ENCODE assay signal across 1 cellular context in the genomic region with DNA sequence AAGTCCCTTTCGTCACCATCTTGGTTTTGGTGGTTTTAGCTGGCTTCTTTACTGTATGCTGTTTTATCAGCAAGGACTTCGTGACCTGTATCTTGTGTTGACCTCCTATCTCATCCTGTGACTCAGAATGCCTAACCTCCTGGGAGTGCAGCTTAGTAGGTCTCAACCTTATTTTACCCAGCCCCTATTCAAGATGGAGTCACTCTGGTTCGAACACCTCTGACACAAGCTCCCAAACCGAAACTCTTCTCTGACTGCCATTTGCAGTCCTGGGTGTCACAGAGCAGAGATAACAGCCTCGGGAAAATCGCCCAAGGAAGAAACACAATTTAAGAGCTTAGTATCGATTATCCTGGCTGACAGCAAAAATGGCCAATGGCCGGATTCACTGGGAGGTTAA.
TF ChIP-seq lines count a peak whose summit lies in the region.

No MANE protein-coding gene starts in this region.

TF ChIP-seq in K562, 482 proteins besides CTCF, POLR2A, EP300 and RAD21 (continued from another document and continues in another):
- TF ChIP-seq, protein P1, sequence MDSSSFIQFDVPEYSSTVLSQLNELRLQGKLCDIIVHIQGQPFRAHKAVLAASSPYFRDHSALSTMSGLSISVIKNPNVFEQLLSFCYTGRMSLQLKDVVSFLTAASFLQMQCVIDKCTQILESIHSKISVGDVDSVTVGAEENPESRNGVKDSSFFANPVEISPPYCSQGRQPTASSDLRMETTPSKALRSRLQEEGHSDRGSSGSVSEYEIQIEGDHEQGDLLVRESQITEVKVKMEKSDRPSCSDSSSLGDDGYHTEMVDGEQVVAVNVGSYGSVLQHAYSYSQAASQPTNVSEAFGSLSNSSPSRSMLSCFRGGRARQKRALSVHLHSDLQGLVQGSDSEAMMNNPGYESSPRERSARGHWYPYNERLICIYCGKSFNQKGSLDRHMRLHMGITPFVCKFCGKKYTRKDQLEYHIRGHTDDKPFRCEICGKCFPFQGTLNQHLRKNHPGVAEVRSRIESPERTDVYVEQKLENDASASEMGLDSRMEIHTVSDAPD (CRISPR knock-in tag; IDR thresholded peaks at IDR 0.05): no peak
- TF ChIP-seq, protein P2, sequence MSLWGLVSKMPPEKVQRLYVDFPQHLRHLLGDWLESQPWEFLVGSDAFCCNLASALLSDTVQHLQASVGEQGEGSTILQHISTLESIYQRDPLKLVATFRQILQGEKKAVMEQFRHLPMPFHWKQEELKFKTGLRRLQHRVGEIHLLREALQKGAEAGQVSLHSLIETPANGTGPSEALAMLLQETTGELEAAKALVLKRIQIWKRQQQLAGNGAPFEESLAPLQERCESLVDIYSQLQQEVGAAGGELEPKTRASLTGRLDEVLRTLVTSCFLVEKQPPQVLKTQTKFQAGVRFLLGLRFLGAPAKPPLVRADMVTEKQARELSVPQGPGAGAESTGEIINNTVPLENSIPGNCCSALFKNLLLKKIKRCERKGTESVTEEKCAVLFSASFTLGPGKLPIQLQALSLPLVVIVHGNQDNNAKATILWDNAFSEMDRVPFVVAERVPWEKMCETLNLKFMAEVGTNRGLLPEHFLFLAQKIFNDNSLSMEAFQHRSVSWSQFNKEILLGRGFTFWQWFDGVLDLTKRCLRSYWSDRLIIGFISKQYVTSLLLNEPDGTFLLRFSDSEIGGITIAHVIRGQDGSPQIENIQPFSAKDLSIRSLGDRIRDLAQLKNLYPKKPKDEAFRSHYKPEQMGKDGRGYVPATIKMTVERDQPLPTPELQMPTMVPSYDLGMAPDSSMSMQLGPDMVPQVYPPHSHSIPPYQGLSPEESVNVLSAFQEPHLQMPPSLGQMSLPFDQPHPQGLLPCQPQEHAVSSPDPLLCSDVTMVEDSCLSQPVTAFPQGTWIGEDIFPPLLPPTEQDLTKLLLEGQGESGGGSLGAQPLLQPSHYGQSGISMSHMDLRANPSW (CRISPR knock-in tag; IDR thresholded peaks at IDR 0.05): no peak
- no peak for TF ChIP-seq ARNT (IDR thresholded peaks at IDR 0.05)
- TF ChIP-seq STAT5A (IDR thresholded peaks at IDR 0.05; ENCODE audit: borderline replicate concordance, low read length): no peak
- TF ChIP-seq MAZ (CRISPR knock-in tag; conservative IDR thresholded peaks at IDR 0.05 in 1 of 2, IDR thresholded peaks at IDR 0.05 in 1 of 2): no peak
- no peak for TF ChIP-seq COPS2 (conservative IDR thresholded peaks at IDR 0.05)
- TF ChIP-seq, protein P3, sequence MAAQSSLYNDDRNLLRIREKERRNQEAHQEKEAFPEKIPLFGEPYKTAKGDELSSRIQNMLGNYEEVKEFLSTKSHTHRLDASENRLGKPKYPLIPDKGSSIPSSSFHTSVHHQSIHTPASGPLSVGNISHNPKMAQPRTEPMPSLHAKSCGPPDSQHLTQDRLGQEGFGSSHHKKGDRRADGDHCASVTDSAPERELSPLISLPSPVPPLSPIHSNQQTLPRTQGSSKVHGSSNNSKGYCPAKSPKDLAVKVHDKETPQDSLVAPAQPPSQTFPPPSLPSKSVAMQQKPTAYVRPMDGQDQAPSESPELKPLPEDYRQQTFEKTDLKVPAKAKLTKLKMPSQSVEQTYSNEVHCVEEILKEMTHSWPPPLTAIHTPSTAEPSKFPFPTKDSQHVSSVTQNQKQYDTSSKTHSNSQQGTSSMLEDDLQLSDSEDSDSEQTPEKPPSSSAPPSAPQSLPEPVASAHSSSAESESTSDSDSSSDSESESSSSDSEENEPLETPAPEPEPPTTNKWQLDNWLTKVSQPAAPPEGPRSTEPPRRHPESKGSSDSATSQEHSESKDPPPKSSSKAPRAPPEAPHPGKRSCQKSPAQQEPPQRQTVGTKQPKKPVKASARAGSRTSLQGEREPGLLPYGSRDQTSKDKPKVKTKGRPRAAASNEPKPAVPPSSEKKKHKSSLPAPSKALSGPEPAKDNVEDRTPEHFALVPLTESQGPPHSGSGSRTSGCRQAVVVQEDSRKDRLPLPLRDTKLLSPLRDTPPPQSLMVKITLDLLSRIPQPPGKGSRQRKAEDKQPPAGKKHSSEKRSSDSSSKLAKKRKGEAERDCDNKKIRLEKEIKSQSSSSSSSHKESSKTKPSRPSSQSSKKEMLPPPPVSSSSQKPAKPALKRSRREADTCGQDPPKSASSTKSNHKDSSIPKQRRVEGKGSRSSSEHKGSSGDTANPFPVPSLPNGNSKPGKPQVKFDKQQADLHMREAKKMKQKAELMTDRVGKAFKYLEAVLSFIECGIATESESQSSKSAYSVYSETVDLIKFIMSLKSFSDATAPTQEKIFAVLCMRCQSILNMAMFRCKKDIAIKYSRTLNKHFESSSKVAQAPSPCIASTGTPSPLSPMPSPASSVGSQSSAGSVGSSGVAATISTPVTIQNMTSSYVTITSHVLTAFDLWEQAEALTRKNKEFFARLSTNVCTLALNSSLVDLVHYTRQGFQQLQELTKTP (IDR thresholded peaks at IDR 0.05; ENCODE audit: low read depth in 1 of 2, partially characterized antibody in 2 of 2): no peak
- TF ChIP-seq PYGO2 (tag; IDR thresholded peaks at IDR 0.05): peak; percentile 67; the same call in 1 of the 2 replicates
- TF ChIP-seq, protein P4, sequence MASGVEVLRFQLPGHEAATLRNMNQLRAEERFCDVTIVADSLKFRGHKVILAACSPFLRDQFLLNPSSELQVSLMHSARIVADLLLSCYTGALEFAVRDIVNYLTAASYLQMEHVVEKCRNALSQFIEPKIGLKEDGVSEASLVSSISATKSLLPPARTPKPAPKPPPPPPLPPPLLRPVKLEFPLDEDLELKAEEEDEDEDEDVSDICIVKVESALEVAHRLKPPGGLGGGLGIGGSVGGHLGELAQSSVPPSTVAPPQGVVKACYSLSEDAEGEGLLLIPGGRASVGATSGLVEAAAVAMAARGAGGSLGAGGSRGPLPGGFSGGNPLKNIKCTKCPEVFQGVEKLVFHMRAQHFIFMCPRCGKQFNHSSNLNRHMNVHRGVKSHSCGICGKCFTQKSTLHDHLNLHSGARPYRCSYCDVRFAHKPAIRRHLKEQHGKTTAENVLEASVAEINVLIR (CRISPR knock-in tag; IDR thresholded peaks at IDR 0.05): no peak
- TF ChIP-seq ZC3H11A (IDR thresholded peaks at IDR 0.05; ENCODE audit: low read depth, low read length): no peak
- no peak for TF ChIP-seq NCOA6 (IDR thresholded peaks at IDR 0.05)
- TF ChIP-seq SIX5 (IDR thresholded peaks at IDR 0.05; ENCODE audit: borderline replicate concordance in 1 of 2, insufficient read depth in 1 of 2, low read depth in 1 of 2, low read length in 2 of 2): no peak
- TF ChIP-seq NR2C1 (IDR thresholded peaks at IDR 0.05): no peak
- TF ChIP-seq NR2C1 (tag; IDR thresholded peaks at IDR 0.05): peak; percentile 76
- TF ChIP-seq ZNF77 (CRISPR knock-in tag; IDR thresholded peaks at IDR 0.05): no peak
- peak; percentile 83; the same call in 1 of the 2 replicates for TF ChIP-seq ZNF584 (CRISPR knock-in tag; IDR thresholded peaks at IDR 0.05; ENCODE audit: low read depth)
- no peak for TF ChIP-seq MYBL2 (IDR thresholded peaks at IDR 0.05; ENCODE audit: low read depth)
- TF ChIP-seq MYBL2 (CRISPR knock-in tag; IDR thresholded peaks at IDR 0.05; ENCODE audit: borderline replicate concordance): no peak
- TF ChIP-seq BRD4 (IDR thresholded peaks at IDR 0.05): no peak
- TF ChIP-seq ZBED1 (IDR thresholded peaks at IDR 0.05): no peak
- no peak for TF ChIP-seq RBM14 (IDR thresholded peaks at IDR 0.05; ENCODE audit: borderline replicate concordance, insufficient read depth, low read depth, low read length)
- TF ChIP-seq, protein P5, sequence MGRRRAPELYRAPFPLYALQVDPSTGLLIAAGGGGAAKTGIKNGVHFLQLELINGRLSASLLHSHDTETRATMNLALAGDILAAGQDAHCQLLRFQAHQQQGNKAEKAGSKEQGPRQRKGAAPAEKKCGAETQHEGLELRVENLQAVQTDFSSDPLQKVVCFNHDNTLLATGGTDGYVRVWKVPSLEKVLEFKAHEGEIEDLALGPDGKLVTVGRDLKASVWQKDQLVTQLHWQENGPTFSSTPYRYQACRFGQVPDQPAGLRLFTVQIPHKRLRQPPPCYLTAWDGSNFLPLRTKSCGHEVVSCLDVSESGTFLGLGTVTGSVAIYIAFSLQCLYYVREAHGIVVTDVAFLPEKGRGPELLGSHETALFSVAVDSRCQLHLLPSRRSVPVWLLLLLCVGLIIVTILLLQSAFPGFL (CRISPR knock-in tag; IDR thresholded peaks at IDR 0.05): no peak
- TF ChIP-seq, protein P6, sequence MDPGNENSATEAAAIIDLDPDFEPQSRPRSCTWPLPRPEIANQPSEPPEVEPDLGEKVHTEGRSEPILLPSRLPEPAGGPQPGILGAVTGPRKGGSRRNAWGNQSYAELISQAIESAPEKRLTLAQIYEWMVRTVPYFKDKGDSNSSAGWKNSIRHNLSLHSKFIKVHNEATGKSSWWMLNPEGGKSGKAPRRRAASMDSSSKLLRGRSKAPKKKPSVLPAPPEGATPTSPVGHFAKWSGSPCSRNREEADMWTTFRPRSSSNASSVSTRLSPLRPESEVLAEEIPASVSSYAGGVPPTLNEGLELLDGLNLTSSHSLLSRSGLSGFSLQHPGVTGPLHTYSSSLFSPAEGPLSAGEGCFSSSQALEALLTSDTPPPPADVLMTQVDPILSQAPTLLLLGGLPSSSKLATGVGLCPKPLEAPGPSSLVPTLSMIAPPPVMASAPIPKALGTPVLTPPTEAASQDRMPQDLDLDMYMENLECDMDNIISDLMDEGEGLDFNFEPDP (CRISPR knock-in tag; IDR thresholded peaks at IDR 0.05): no peak
- no peak for TF ChIP-seq ZC3H4 (CRISPR knock-in tag; IDR thresholded peaks at IDR 0.05; ENCODE audit: borderline replicate concordance)
- TF ChIP-seq CXXC5 (CRISPR knock-in tag; IDR thresholded peaks at IDR 0.05): no peak
- TF ChIP-seq, protein P7, sequence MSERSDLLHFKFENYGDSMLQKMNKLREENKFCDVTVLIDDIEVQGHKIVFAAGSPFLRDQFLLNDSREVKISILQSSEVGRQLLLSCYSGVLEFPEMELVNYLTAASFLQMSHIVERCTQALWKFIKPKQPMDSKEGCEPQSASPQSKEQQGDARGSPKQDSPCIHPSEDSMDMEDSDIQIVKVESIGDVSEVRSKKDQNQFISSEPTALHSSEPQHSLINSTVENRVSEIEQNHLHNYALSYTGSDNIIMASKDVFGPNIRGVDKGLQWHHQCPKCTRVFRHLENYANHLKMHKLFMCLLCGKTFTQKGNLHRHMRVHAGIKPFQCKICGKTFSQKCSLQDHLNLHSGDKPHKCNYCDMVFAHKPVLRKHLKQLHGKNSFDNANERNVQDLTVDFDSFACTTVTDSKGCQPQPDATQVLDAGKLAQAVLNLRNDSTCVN (CRISPR knock-in tag; IDR thresholded peaks at IDR 0.05): no peak
- TF ChIP-seq ETV1 (tag; conservative IDR thresholded peaks at IDR 0.05; ENCODE audit: low read depth): 0 out of 2 replicates have a peak, but pooled peaks have one; percentile 21
- TF ChIP-seq, protein P8, sequence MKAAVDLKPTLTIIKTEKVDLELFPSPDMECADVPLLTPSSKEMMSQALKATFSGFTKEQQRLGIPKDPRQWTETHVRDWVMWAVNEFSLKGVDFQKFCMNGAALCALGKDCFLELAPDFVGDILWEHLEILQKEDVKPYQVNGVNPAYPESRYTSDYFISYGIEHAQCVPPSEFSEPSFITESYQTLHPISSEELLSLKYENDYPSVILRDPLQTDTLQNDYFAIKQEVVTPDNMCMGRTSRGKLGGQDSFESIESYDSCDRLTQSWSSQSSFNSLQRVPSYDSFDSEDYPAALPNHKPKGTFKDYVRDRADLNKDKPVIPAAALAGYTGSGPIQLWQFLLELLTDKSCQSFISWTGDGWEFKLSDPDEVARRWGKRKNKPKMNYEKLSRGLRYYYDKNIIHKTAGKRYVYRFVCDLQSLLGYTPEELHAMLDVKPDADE (conservative IDR thresholded peaks at IDR 0.05; ENCODE audit: control insufficient read depth, low read depth, low read length): no peak
- TF ChIP-seq ZNF41 (CRISPR knock-in tag; conservative IDR thresholded peaks at IDR 0.05): no peak; the same call in 1 of the 2 replicates
- no peak for TF ChIP-seq TARDBP (IDR thresholded peaks at IDR 0.05)
- no peak for TF ChIP-seq CHCHD3 (CRISPR knock-in tag; IDR thresholded peaks at IDR 0.05)
- no peak for TF ChIP-seq ZBTB8A (IDR thresholded peaks at IDR 0.05; ENCODE audit: partially characterized antibody)
- TF ChIP-seq JUND (IDR thresholded peaks at IDR 0.05; ENCODE audit: borderline replicate concordance, low read depth, low read length): no peak
- no peak for TF ChIP-seq JUND (tag; IDR thresholded peaks at IDR 0.05; ENCODE audit: borderline replicate concordance, low read depth, low read length)
- no peak for TF ChIP-seq SPI1 (IDR thresholded peaks at IDR 0.05; ENCODE audit: borderline replicate concordance, low read depth, low read length)
- TF ChIP-seq CEBPB (tag; IDR thresholded peaks at IDR 0.05): no peak
- no peak for TF ChIP-seq EGR1 (conservative IDR thresholded peaks at IDR 0.05)
- TF ChIP-seq, protein P9, sequence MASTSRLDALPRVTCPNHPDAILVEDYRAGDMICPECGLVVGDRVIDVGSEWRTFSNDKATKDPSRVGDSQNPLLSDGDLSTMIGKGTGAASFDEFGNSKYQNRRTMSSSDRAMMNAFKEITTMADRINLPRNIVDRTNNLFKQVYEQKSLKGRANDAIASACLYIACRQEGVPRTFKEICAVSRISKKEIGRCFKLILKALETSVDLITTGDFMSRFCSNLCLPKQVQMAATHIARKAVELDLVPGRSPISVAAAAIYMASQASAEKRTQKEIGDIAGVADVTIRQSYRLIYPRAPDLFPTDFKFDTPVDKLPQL (IDR thresholded peaks at IDR 0.05; ENCODE audit: extremely low read depth, insufficient read length): no peak
- TF ChIP-seq MECOM (CRISPR knock-in tag; IDR thresholded peaks at IDR 0.05): no peak
- no peak for TF ChIP-seq FOXK1 (CRISPR knock-in tag; IDR thresholded peaks at IDR 0.05; ENCODE audit: borderline replicate concordance)
- TF ChIP-seq, protein P10, sequence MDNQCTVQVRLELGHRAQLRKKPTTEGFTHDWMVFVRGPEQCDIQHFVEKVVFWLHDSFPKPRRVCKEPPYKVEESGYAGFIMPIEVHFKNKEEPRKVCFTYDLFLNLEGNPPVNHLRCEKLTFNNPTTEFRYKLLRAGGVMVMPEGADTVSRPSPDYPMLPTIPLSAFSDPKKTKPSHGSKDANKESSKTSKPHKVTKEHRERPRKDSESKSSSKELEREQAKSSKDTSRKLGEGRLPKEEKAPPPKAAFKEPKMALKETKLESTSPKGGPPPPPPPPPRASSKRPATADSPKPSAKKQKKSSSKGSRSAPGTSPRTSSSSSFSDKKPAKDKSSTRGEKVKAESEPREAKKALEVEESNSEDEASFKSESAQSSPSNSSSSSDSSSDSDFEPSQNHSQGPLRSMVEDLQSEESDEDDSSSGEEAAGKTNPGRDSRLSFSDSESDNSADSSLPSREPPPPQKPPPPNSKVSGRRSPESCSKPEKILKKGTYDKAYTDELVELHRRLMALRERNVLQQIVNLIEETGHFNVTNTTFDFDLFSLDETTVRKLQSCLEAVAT (IDR thresholded peaks at IDR 0.05): no peak
- no peak for TF ChIP-seq ZNF696 (CRISPR knock-in tag; conservative IDR thresholded peaks at IDR 0.05)
- TF ChIP-seq, protein P11, sequence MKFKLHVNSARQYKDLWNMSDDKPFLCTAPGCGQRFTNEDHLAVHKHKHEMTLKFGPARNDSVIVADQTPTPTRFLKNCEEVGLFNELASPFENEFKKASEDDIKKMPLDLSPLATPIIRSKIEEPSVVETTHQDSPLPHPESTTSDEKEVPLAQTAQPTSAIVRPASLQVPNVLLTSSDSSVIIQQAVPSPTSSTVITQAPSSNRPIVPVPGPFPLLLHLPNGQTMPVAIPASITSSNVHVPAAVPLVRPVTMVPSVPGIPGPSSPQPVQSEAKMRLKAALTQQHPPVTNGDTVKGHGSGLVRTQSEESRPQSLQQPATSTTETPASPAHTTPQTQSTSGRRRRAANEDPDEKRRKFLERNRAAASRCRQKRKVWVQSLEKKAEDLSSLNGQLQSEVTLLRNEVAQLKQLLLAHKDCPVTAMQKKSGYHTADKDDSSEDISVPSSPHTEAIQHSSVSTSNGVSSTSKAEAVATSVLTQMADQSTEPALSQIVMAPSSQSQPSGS (CRISPR knock-in tag; IDR thresholded peaks at IDR 0.05): no peak
